Comparison of ENCODE assay signal across 19 cellular contexts in genomic region chr6:24868765-24869164, GRCh38.
DNase-seq lines count a peak whose midpoint lies in the region; ATAC-seq, FAIRE-seq and TF ChIP-seq lines count a peak whose summit lies in the region.
"Had no signal": no experiment of that assay in that cellular context is flagged by ENCODE, and none has a peak within 500 bp of the region (broad histone marks: within the 10 kb centered on the region; RNA-seq: fewer than 3 reads in every experiment).

No MANE protein-coding gene starts in this region.

- TF ChIP-seq RAD21 in K562 (CRISPR knock-in tag; conservative IDR thresholded peaks at IDR 0.05 in 1 of 2, IDR thresholded peaks at IDR 0.05 in 1 of 2): no peak

- H3K27me3 ChIP-seq in K562 (ENCODE audit: control insufficient read depth in 2 of 2, insufficient read depth in 2 of 2, low read length in 2 of 2): peaks cover 0 to 8% of the 10 kb centered on the region in 2 experiments; a peak in 1 of 5 replicates
- H3K27me3 ChIP-seq in suprapubic skin: no peaks in the 10 kb centered on the region

- H3K27me3 Mint-ChIP-seq in activated T-cell treated with anti-CD3 and anti-CD28 coated beads, Interleukin-2, amount 50 U/mL, for 24 hours: no peaks in the 10 kb centered on the region
- H3K27me3 Mint-ChIP-seq in IgD-negative memory B cell: no peaks in the 10 kb centered on the region
- H3K27me3 Mint-ChIP-seq in natural killer cell treated with Interleukin-12 subunit alpha and Interleukin-12 subunit beta and Interleukin-15 and Interleukin-18, amount 100 ng/mL, for 72 hours: no peaks in the 10 kb centered on the region

- no peak overlapping the region for H2AFZ ChIP-seq in K562 (ENCODE audit: low read depth, low read length)
- H2AFZ ChIP-seq: GM23248 had no signal

- H3K36me3 ChIP-seq in K562 (ENCODE audit: control insufficient read depth, insufficient read depth, low read length) (no peaks in the 10 kb centered on the region), suprapubic skin (peaks cover 11% of the 10 kb centered on the region)

- no peak overlapping the region for H3K9ac ChIP-seq in K562 (ENCODE audit: insufficient read depth in 1 of 2, low read depth in 2 of 2, low read length in 2 of 2)
- H3K9ac ChIP-seq: GM23248 had no signal

- CTCF ChIA-PET in K562 (lab: Yijun Ruan, JAX; ENCODE audit: low intra/inter-chr PET ratio): no interaction called here

- no peaks in the 10 kb centered on the region for H3K4me1 ChIP-seq in K562 (replicated peaks in 1 of 2; ENCODE audit: control insufficient read depth in 2 of 2, insufficient read depth in 2 of 2, low read length in 2 of 2)
- H3K4me1 ChIP-seq in suprapubic skin: peaks cover 12% of the 10 kb centered on the region

- BruUV-seq in K562 (replicated peaks; lab: Mats Ljungman, UMichigan): no TSS peak

- no peak overlapping the region for H3K4me3 Mint-ChIP-seq in activated T-cell treated with anti-CD3 and anti-CD28 coated beads, Interleukin-2, amount 50 U/mL, for 24 hours
- H3K4me3 Mint-ChIP-seq in IgD-negative memory B cell: no peak overlapping the region
- H3K4me3 Mint-ChIP-seq in natural killer cell treated with Interleukin-12 subunit alpha and Interleukin-12 subunit beta and Interleukin-15 and Interleukin-18, amount 100 ng/mL, for 72 hours: no peak overlapping the region

- no peak overlapping the region for H3K4me3 ChIP-seq in K562
- no peak overlapping the region for H3K4me3 ChIP-seq in suprapubic skin
- H3K4me3 ChIP-seq: GM23248 had no signal

- no peaks in the 10 kb centered on the region for H3K79me2 ChIP-seq in K562 (ENCODE audit: control insufficient read depth, insufficient read depth, low read length)

- H3K4me2 ChIP-seq in K562 (ENCODE audit: insufficient read depth, low read length): no peak overlapping the region

- H3K9me3 Mint-ChIP-seq in activated T-cell treated with anti-CD3 and anti-CD28 coated beads, Interleukin-2, amount 50 U/mL, for 24 hours: no peaks in the 10 kb centered on the region
- no peaks in the 10 kb centered on the region for H3K9me3 Mint-ChIP-seq in IgD-negative memory B cell
- H3K9me3 Mint-ChIP-seq in natural killer cell treated with Interleukin-12 subunit alpha and Interleukin-12 subunit beta and Interleukin-15 and Interleukin-18, amount 100 ng/mL, for 72 hours: peaks cover 4% of the 10 kb centered on the region

- H3K27ac Mint-ChIP-seq in activated T-cell treated with anti-CD3 and anti-CD28 coated beads, Interleukin-2, amount 50 U/mL, for 24 hours: peak overlapping the region; percentile 31
- peak overlapping the region in 2 of 3 donors; percentile 25 to 75 for H3K27ac Mint-ChIP-seq in IgD-negative memory B cell
- H3K27ac Mint-ChIP-seq in natural killer cell treated with Interleukin-12 subunit alpha and Interleukin-12 subunit beta and Interleukin-15 and Interleukin-18, amount 100 ng/mL, for 72 hours: peak overlapping the region; percentile 55 to 83

- no peaks in the 10 kb centered on the region for H4K20me1 ChIP-seq in K562 (replicated peaks; ENCODE audit: control insufficient read depth, insufficient read depth, low read length)

- TF ChIP-seq POLR2A in K562 (conservative IDR thresholded peaks at IDR 0.05) (no peak), suprapubic skin (IDR thresholded peaks at IDR 0.05) (no peak)

- H3K4me1 Mint-ChIP-seq in activated T-cell treated with anti-CD3 and anti-CD28 coated beads, Interleukin-2, amount 50 U/mL, for 24 hours (ENCODE audit: low read depth): peaks cover 73% of the 10 kb centered on the region
- H3K4me1 Mint-ChIP-seq in IgD-negative memory B cell: peaks cover 12 to 37% (median 32%) of the 10 kb centered on the region in 3 donors
- H3K4me1 Mint-ChIP-seq in natural killer cell treated with Interleukin-12 subunit alpha and Interleukin-12 subunit beta and Interleukin-15 and Interleukin-18, amount 100 ng/mL, for 72 hours (ENCODE audit: low read depth in 2 of 2): peaks cover 20 to 22% of the 10 kb centered on the region in 2 donors

- TF ChIP-seq CTCF in K562 (IDR thresholded peaks at IDR 0.05 in 2 of 3, conservative IDR thresholded peaks at IDR 0.05 in 1 of 3; ENCODE audit: insufficient read depth in 2 of 3, low read depth in 1 of 3, low read length in 3 of 3) (no peak), suprapubic skin (IDR thresholded peaks at IDR 0.05) (no peak)

- in situ Hi-C loops in K562 (cut with MboI): no loop called here

- peaks cover 78% of the 10 kb centered on the region for H3K36me3 Mint-ChIP-seq in activated T-cell treated with anti-CD3 and anti-CD28 coated beads, Interleukin-2, amount 50 U/mL, for 24 hours (ENCODE audit: low read depth)
- H3K36me3 Mint-ChIP-seq in IgD-negative memory B cell: peaks cover 5% of the 10 kb centered on the region
- H3K36me3 Mint-ChIP-seq in natural killer cell treated with Interleukin-12 subunit alpha and Interleukin-12 subunit beta and Interleukin-15 and Interleukin-18, amount 100 ng/mL, for 72 hours: peaks cover 22% of the 10 kb centered on the region

- ATAC-seq in K562: no peak
- no peak for ATAC-seq in natural killer cell treated with Interleukin-12 subunit alpha and Interleukin-12 subunit beta and Interleukin-15 and Interleukin-18, amount 100 ng/mL, for 72 hours
- no peak for ATAC-seq in activated CD4-positive, CD25-positive, alpha-beta regulatory T cell treated with anti-CD3 and anti-CD28 coated beads, Interleukin-2, amount 50 U/mL, for 24 hours
- ATAC-seq: PC-3 had no signal

- TF ChIP-seq EP300 in K562 (IDR thresholded peaks at IDR 0.05; ENCODE audit: low read length) (no peak), suprapubic skin (IDR thresholded peaks at IDR 0.05) (no peak)

- no peak for DNase-seq in activated T-cell treated with anti-CD3 and anti-CD28 coated beads, Interleukin-2, amount 50 U/mL, for 24 hours
- DNase-seq in activated T-cell treated with anti-CD3 and anti-CD28 coated beads, Interleukin-2, amount 50 U/mL, for 48 hours: no peak
- DNase-seq in K562 (ENCODE audit: extremely low read depth in 1 of 4, low spot score in 3 of 4) (no peak), suprapubic skin (ENCODE audit: low spot score in 2 of 2) (no peak), AG20443 (ENCODE audit: low spot score) (no peak)
- no peak for DNase-seq in natural killer cell treated with Interleukin-12 subunit alpha and Interleukin-12 subunit beta and Interleukin-15 and Interleukin-18, amount 100 ng/mL, for 72 hours (ENCODE audit: low spot score)
- DNase-seq: DMS79, GM23248, KG1, NCI-H1048, NCI-H1694, NCI-H69, PC-3 had no signal

- WGBS in K562 (ENCODE audit: insufficient coverage, low coverage, missing lambda C conversion rate): 2% methylated on average over 4 of the region's 4 CpGs
- WGBS in suprapubic skin: 89% methylated on average over 4 of the region's 4 CpGs

- intact Hi-C loops in K562 (cut with micrococcal nuclease): no loop called here

- H3K9me3 ChIP-seq in K562 (replicated peaks; ENCODE audit: control insufficient read depth, insufficient read depth, low read depth, low read length): no peaks in the 10 kb centered on the region
- no peaks in the 10 kb centered on the region for H3K9me3 ChIP-seq in suprapubic skin

- FAIRE-seq in K562 (lab: Jason Lieb, UNC): no peak
- FAIRE-seq: G401.6, GM12892 had no signal

- POLR2A ChIA-PET in K562 (lab: Yijun Ruan, JAX): no interaction called here

- H3K9me1 ChIP-seq in K562 (ENCODE audit: control insufficient read depth, insufficient read depth, low read length): no peaks in the 10 kb centered on the region

- H3K27ac ChIP-seq in K562 (ENCODE audit: extremely low read depth, low read depth, low read length) (no peak overlapping the region), suprapubic skin (no peak overlapping the region)
- H3K27ac ChIP-seq: C4-2B, GM23248, HL-60 had no signal

TF ChIP-seq in K562, 482 proteins besides CTCF, POLR2A, EP300 and RAD21:
- peak; percentile 68; the same call in 1 of the 2 replicates for TF ChIP-seq ATF3 (IDR thresholded peaks at IDR 0.05)
- no peak for TF ChIP-seq ATF3 (CRISPR knock-in tag; conservative IDR thresholded peaks at IDR 0.05)
- TF ChIP-seq ATF7 (IDR thresholded peaks at IDR 0.05): peak; percentile 47; the same call in 1 of the 2 replicates
- TF ChIP-seq MYC (IDR thresholded peaks at IDR 0.05; ENCODE audit: low read depth, low read length): no peak
- TF ChIP-seq MYC (CRISPR knock-in tag; IDR thresholded peaks at IDR 0.05; ENCODE audit: borderline replicate concordance, low read depth): no peak
TF ChIP-seq in K562: peak in this region for 2.
